ENCODE assay signal across 1 cellular context in the genomic region with DNA sequence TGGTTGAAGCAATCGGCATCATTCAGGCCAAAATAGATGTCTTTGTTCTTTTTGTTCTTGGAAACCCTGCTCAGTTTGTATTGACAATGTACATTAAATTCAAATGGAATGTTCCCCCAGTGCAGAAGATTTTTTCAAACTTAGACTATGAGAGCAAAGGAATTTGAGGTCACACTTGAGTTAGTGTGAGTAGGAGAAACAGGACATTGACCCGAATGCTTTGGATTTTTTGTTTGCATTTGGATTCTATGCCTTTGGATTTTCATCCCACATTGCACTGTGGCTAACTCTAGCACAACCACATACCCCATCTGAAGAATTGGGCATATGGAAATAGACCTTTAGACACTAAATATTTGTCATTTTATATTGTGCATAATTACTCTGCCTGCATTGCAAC.
A peak's percentile ranks its signal among the peaks of the same experiment; 100 is the strongest.
TF ChIP-seq lines count a peak whose summit lies in the region.

No MANE protein-coding gene starts in this region.

TF ChIP-seq in liver, 16 proteins besides CTCF, POLR2A, EP300 and RAD21:
- TF ChIP-seq, protein P1, sequence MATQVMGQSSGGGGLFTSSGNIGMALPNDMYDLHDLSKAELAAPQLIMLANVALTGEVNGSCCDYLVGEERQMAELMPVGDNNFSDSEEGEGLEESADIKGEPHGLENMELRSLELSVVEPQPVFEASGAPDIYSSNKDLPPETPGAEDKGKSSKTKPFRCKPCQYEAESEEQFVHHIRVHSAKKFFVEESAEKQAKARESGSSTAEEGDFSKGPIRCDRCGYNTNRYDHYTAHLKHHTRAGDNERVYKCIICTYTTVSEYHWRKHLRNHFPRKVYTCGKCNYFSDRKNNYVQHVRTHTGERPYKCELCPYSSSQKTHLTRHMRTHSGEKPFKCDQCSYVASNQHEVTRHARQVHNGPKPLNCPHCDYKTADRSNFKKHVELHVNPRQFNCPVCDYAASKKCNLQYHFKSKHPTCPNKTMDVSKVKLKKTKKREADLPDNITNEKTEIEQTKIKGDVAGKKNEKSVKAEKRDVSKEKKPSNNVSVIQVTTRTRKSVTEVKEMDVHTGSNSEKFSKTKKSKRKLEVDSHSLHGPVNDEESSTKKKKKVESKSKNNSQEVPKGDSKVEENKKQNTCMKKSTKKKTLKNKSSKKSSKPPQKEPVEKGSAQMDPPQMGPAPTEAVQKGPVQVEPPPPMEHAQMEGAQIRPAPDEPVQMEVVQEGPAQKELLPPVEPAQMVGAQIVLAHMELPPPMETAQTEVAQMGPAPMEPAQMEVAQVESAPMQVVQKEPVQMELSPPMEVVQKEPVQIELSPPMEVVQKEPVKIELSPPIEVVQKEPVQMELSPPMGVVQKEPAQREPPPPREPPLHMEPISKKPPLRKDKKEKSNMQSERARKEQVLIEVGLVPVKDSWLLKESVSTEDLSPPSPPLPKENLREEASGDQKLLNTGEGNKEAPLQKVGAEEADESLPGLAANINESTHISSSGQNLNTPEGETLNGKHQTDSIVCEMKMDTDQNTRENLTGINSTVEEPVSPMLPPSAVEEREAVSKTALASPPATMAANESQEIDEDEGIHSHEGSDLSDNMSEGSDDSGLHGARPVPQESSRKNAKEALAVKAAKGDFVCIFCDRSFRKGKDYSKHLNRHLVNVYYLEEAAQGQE (IDR thresholded peaks at IDR 0.05): no peak
- TF ChIP-seq FOXA1 (IDR thresholded peaks at IDR 0.05) (no peak), HNF4A (conservative IDR thresholded peaks at IDR 0.05) (no peak), GABPA (IDR thresholded peaks at IDR 0.05 in 1 of 2, conservative IDR thresholded peaks at IDR 0.05 in 1 of 2) (no peak), RXRA (IDR thresholded peaks at IDR 0.05) (peak in 1 of 2 donors; percentile 2), EGR1 (IDR thresholded peaks at IDR 0.05; ENCODE audit: low read depth in 2 of 2) (no peak)
TF ChIP-seq in liver: peak in this region for 1.
